Comparison of ENCODE assay signal across 8 cellular contexts in genomic region chr16:67529639-67530012, GRCh38. TPM values are rescaled to one million over a fixed set of nuclear protein-coding genes. Genes with fewer than 3 reads are reported as not detected.
DNase-seq lines count a peak whose midpoint lies in the region; ATAC-seq, FAIRE-seq and TF ChIP-seq lines count a peak whose summit lies in the region.

No MANE protein-coding gene starts in this region.

- no peaks in the 10 kb centered on the region for H3K36me3 Mint-ChIP-seq in CD4-positive, CD25-positive, alpha-beta regulatory T cell
- peaks cover 3% of the 10 kb centered on the region for H3K36me3 Mint-ChIP-seq in mesothelial cell of epicardium

- TF ChIP-seq CTCF in colonic mucosa (IDR thresholded peaks at IDR 0.05) (no peak), mesothelial cell of epicardium (IDR thresholded peaks at IDR 0.05; ENCODE audit: unreplicated experiment) (no peak)

- peaks cover 0 to 31% (median 11%) of the 10 kb centered on the region in 4 donors for H3K4me1 Mint-ChIP-seq in CD4-positive, CD25-positive, alpha-beta regulatory T cell
- peaks cover 30% of the 10 kb centered on the region for H3K4me1 Mint-ChIP-seq in mesothelial cell of epicardium

- no peak overlapping the region for H3K27ac ChIP-seq in CD4-positive, CD25-positive, alpha-beta regulatory T cell (ENCODE audit: insufficient read depth, low read length, poor library complexity, severe bottlenecking)
- peak overlapping the region; percentile 72 for H3K27ac ChIP-seq in colonic mucosa

- intact Hi-C loops in colonic mucosa (cut with DNase I): loop anchor here (10.0 kb wide), 1 partner anchor 135 kb away; the partner anchor contains the start of genes ACD, C16orf86, ENKD1 and PARD6A

- peak overlapping the region; percentile 65 to 88 (median 77) for H3K27ac Mint-ChIP-seq in CD4-positive, CD25-positive, alpha-beta regulatory T cell
- H3K27ac Mint-ChIP-seq in mesothelial cell of epicardium: peak overlapping the region; percentile 74

- H3K9me3 Mint-ChIP-seq in CD4-positive, CD25-positive, alpha-beta regulatory T cell: peaks cover 0 to 3% (median 0%) of the 10 kb centered on the region in 7 donors
- no peaks in the 10 kb centered on the region for H3K9me3 Mint-ChIP-seq in mesothelial cell of epicardium

- no peaks in the 10 kb centered on the region for H3K36me3 ChIP-seq in CD4-positive, CD25-positive, alpha-beta regulatory T cell (ENCODE audit: control insufficient read depth, insufficient read depth, low read length)
- H3K36me3 ChIP-seq in MG63: no peaks in the 10 kb centered on the region; the same call in 1 of the 2 replicates
- no peaks in the 10 kb centered on the region for H3K36me3 ChIP-seq in colonic mucosa

- H3K27me3 ChIP-seq in CD4-positive, CD25-positive, alpha-beta regulatory T cell (ENCODE audit: control insufficient read depth, insufficient read depth, low read length): peaks cover 14% of the 10 kb centered on the region
- H3K27me3 ChIP-seq in MG63: no peaks in the 10 kb centered on the region
- H3K27me3 ChIP-seq in colonic mucosa: peaks cover 5% of the 10 kb centered on the region

- H3K4me1 ChIP-seq in CD4-positive, CD25-positive, alpha-beta regulatory T cell (ENCODE audit: control insufficient read depth, insufficient read depth, low read length, poor library complexity, severe bottlenecking): peaks cover 27% of the 10 kb centered on the region
- H3K4me1 ChIP-seq in colonic mucosa: peaks cover 14% of the 10 kb centered on the region

- peak overlapping the region; percentile 83 to 92 for H3K9ac ChIP-seq in colonic mucosa (ENCODE audit: low read depth in 2 of 2, low read length in 2 of 2)

- peaks cover 77% of the 10 kb centered on the region for H3K27me3 Mint-ChIP-seq in CD4-positive, CD25-positive, alpha-beta regulatory T cell
- no peaks in the 10 kb centered on the region for H3K27me3 Mint-ChIP-seq in mesothelial cell of epicardium (ENCODE audit: low read depth)

- ATAC-seq in CD4-positive, CD25-positive, alpha-beta regulatory T cell (ENCODE audit: low read depth in 2 of 2): no peak
- no peak for ATAC-seq in HG02623 (IDR thresholded peaks at IDR 0.05; ENCODE audit: unreplicated experiment)

- H3K4me3 ChIP-seq in CD4-positive, CD25-positive, alpha-beta regulatory T cell (ENCODE audit: low read depth, low read length): no peak overlapping the region
- H3K4me3 ChIP-seq in MG63 (peak overlapping the region; percentile 71), colonic mucosa (peak overlapping the region; percentile 62)

- H3K4me3 Mint-ChIP-seq in CD4-positive, CD25-positive, alpha-beta regulatory T cell: peak overlapping the region; percentile 20 to 90 (median 83)
- H3K4me3 Mint-ChIP-seq in mesothelial cell of epicardium: peak overlapping the region; percentile 85

- no peak for FAIRE-seq in urothelium cell line (lab: Jason Lieb, UNC)

- H3K9me3 ChIP-seq in CD4-positive, CD25-positive, alpha-beta regulatory T cell (ENCODE audit: control insufficient read depth in 2 of 2, low read length in 2 of 2): no peaks in the 10 kb centered on the region
- H3K9me3 ChIP-seq in MG63: no peaks in the 10 kb centered on the region
- H3K9me3 ChIP-seq in colonic mucosa: no peaks in the 10 kb centered on the region

- no peak for DNase-seq in CD4-positive, CD25-positive, alpha-beta regulatory T cell
- peak; percentile 31 for DNase-seq in MG63
- DNase-seq in colonic mucosa: no peak
- no peak for DNase-seq in mesothelial cell of epicardium (ENCODE audit: low spot score in 2 of 2, unreplicated experiment in 2 of 2)
- no peak for DNase-seq in urothelium cell line (ENCODE audit: low spot score)
- DNase-seq in NCI-H128 (lab: John Stamatoyannopoulos, UW; ENCODE audit: unreplicated experiment): no peak
- no peak for DNase-seq in NCI-H510A treated with DMSO at 0.1 percent for 48 hours (lab: John Stamatoyannopoulos, UW)

RNA-seq across cellular contexts. Expression of gene RIPOR1, which starts 1.0 kb away (rescaled TPM):
- total RNA-seq in CD4-positive, CD25-positive, alpha-beta regulatory T cell: 16.6 TPM
- polyA plus RNA-seq in CD4-positive, CD25-positive, alpha-beta regulatory T cell: 1 to 10 TPM in 3 of 4 donors, under 1 TPM in 1; 0.91 to 3.1 (median 2.1) TPM
- total RNA-seq in MG63 (2014; rRNA removed; shearing (Covaris generic); ENCODE audit: low replicate concordance): 3.1 and 5.0 TPM in 2 replicates
- total RNA-seq in colonic mucosa (10 to 100 TPM; 14.4 to 19.0 TPM), mesothelial cell of epicardium (55.9 to 69.2 TPM (median 58.9 TPM) in 3 replicates)

RNA-seq across cellular contexts. Expression of gene CTCF, which starts 32.7 kb away (rescaled TPM):
- 63.6 TPM for total RNA-seq in CD4-positive, CD25-positive, alpha-beta regulatory T cell
- 10 to 100 TPM; 44.5 to 80.2 (median 52.9) TPM for polyA plus RNA-seq in CD4-positive, CD25-positive, alpha-beta regulatory T cell
- total RNA-seq in MG63 (2014; rRNA removed; shearing (Covaris generic); ENCODE audit: low replicate concordance): 26.1 and 32.2 TPM in 2 replicates
- total RNA-seq in colonic mucosa (10 to 100 TPM; 37.0 to 47.3 TPM), mesothelial cell of epicardium (58.0 to 61.4 TPM (median 60.5 TPM) in 3 replicates)

RNA-seq across cellular contexts. Expression of gene AGRP, which starts 46.3 kb away (rescaled TPM):
- not detected for total RNA-seq in CD4-positive, CD25-positive, alpha-beta regulatory T cell
- not detected for polyA plus RNA-seq in CD4-positive, CD25-positive, alpha-beta regulatory T cell
- total RNA-seq in MG63 (2014; rRNA removed; shearing (Covaris generic); ENCODE audit: low replicate concordance): not detected in 2 replicates
- total RNA-seq in colonic mucosa (not detected), mesothelial cell of epicardium (not detected in 3 replicates)

RNA-seq across cellular contexts. Expression of gene ATP6V0D1, which starts 48.7 kb away (rescaled TPM):
- 92.5 TPM for total RNA-seq in CD4-positive, CD25-positive, alpha-beta regulatory T cell
- 100 to 1,000 TPM; 119 to 141 (median 133) TPM for polyA plus RNA-seq in CD4-positive, CD25-positive, alpha-beta regulatory T cell
- 30.8 and 42.3 TPM in 2 replicates for total RNA-seq in MG63 (2014; rRNA removed; shearing (Covaris generic); ENCODE audit: low replicate concordance)
- 100 to 1,000 TPM; 194 to 195 TPM for total RNA-seq in colonic mucosa
- 50.9 to 53.7 TPM (median 53.2 TPM) in 3 replicates for total RNA-seq in mesothelial cell of epicardium
